Comparison of ENCODE assay signal across 10 cellular contexts in the genomic region with DNA sequence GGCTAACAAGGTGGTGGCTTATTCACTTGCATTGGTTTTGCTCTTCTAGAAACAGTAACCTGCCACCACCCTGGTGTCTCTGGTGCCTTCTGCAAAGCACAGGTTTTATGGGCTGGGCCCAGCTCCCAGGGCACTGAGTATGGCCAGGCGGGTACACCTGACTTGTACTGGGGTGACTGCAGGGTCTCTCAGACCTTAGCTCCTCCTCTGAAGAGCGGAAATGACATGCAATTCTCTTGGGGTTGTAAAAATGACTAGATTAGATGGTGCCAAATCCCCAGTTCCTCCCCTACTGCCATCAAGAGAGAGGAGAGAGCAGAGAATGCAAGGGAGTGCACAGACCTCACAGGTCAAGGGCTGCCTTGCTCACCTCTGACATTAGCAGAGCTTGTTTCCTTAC. TPM values are rescaled to one million over a fixed set of nuclear protein-coding genes. Genes with fewer than 3 reads are reported as not detected.
DNase-seq lines count a peak whose midpoint lies in the region; ATAC-seq, FAIRE-seq and TF ChIP-seq lines count a peak whose summit lies in the region.
"Had no signal": no experiment of that assay in that cellular context is flagged by ENCODE, and none has a peak within 500 bp of the region (broad histone marks: within the 10 kb centered on the region; RNA-seq: fewer than 3 reads in every experiment).

No MANE protein-coding gene starts in this region.

- no peak overlapping the region for H2AK5ac ChIP-seq in mesendoderm (ENCODE audit: low read length)

- no peak overlapping the region for H2BK120ac ChIP-seq in mesendoderm (ENCODE audit: low read depth, low read length)

- H3K4me1 ChIP-seq in A673 (ENCODE audit: insufficient read depth, low read length, poor library complexity, severe bottlenecking) (peaks cover 49% of the 10 kb centered on the region), HEK293 (ENCODE audit: control insufficient read depth, insufficient read depth, low read length) (peaks cover 2% of the 10 kb centered on the region; the same call in 1 of the 2 replicates), mesendoderm (ENCODE audit: control insufficient read depth, low read depth, low read length) (peaks cover 13% of the 10 kb centered on the region), HAP-1 (peaks cover 20% of the 10 kb centered on the region)

- H3K9me3 Mint-ChIP-seq in activated T-cell treated with anti-CD3 and anti-CD28 coated beads, Interleukin-2, amount 50 U/mL, for 72 hours = no peaks in the 10 kb centered on the region

- no peak overlapping the region for H3K23ac ChIP-seq in mesendoderm (ENCODE audit: low read length)

- H3K4ac ChIP-seq in mesendoderm (ENCODE audit: low read depth, low read length) = no peak overlapping the region

- H3K4me2 ChIP-seq in mesendoderm (ENCODE audit: low read length) = no peak overlapping the region

- H3K27ac Mint-ChIP-seq in activated T-cell treated with anti-CD3 and anti-CD28 coated beads, Interleukin-2, amount 50 U/mL, for 72 hours = peak overlapping the region; percentile 98

- peaks cover 19% of the 10 kb centered on the region for H3K79me2 ChIP-seq in mesendoderm (ENCODE audit: control insufficient read depth, insufficient read depth, low read length)

- peak; percentile 76 for DNase-seq in A673 (ENCODE audit: low spot score)
- DNase-seq in activated T-cell treated with anti-CD3 and anti-CD28 coated beads, Interleukin-2, amount 50 U/mL, for 72 hours = peak; percentile 55 to 64
- DNase-seq in mesendoderm = peak; percentile 61
- DNase-seq in RCC 7860 (ENCODE audit: low spot score) = no peak
- no peak for DNase-seq in HAP-1 (ENCODE audit: low spot score in 2 of 2)
- no peak for DNase-seq in GM10266 (ENCODE audit: extremely low spot score)
- no peak for DNase-seq in mucosa of gallbladder (ENCODE audit: low spot score)
- DNase-seq: SHP77 treated with DMSO at 0.1 percent for 48 hours had no signal

- in situ Hi-C loops in HAP-1 (cut with MboI; ENCODE audit: low sequenced_read_pairs) = no loop called here

- peak overlapping the region; percentile 67 to 94 for H3K4me3 Mint-ChIP-seq in activated T-cell treated with anti-CD3 and anti-CD28 coated beads, Interleukin-2, amount 50 U/mL, for 72 hours

- CTCF ChIA-PET in A673 (lab: Charles Lee) (no interaction called here), HEK293 (lab: Yijun Ruan, JAX) (interaction anchor here (0.6 kb wide), 1 partner anchor 57 kb away, joined by 4 read pairs; no protein-coding TSS in a partner anchor)

- no peak overlapping the region for H4K8ac ChIP-seq in mesendoderm (ENCODE audit: low read depth, low read length)

- TF ChIP-seq CTCF in A673 (conservative IDR thresholded peaks at IDR 0.05; ENCODE audit: low read depth, low read length) (no peak), HEK293 (tag by site-specific recombination; IDR thresholded peaks at IDR 0.05) (no peak), GM10266 (IDR thresholded peaks at IDR 0.05; ENCODE audit: control insufficient read depth, insufficient read depth, low read depth, missing control alignments) (no peak)

- H3K27me3 Mint-ChIP-seq in activated T-cell treated with anti-CD3 and anti-CD28 coated beads, Interleukin-2, amount 50 U/mL, for 72 hours (ENCODE audit: low read depth) = no peaks in the 10 kb centered on the region

- H3K56ac ChIP-seq in mesendoderm (ENCODE audit: low read length) = peak overlapping the region; percentile 9

- BruUV-seq in A673 (replicated peaks; lab: Mats Ljungman, UMichigan) = no TSS peak

- WGBS in mesendoderm (ENCODE audit: extremely low coverage, insufficient coverage, low lambda C conversion rate) = no CpG with 5 or more reads among the region's 2 CpGs

- peak overlapping the region; percentile 5 for H3K18ac ChIP-seq in mesendoderm (ENCODE audit: low read length)

- intact Hi-C loops in A673 (cut with micrococcal nuclease; ENCODE audit: unreplicated experiment) = no loop called here

- POLR2A ChIA-PET in A673 (lab: Charles Lee; ENCODE audit: low non-redundant PET) = no interaction called here
- POLR2A ChIA-PET in HEK293 (lab: Yijun Ruan, JAX) = no interaction called here

- H3K36me3 ChIP-seq in A673 (ENCODE audit: insufficient read depth, low read length, poor library complexity, severe bottlenecking) = no peaks in the 10 kb centered on the region
- no peaks in the 10 kb centered on the region for H3K36me3 ChIP-seq in HEK293 (ENCODE audit: control insufficient read depth in 2 of 2, insufficient read depth in 1 of 2, low read length in 2 of 2)
- H3K36me3 ChIP-seq in mesendoderm (ENCODE audit: control insufficient read depth, insufficient read depth, low read length) = no peaks in the 10 kb centered on the region
- H3K36me3 ChIP-seq in HAP-1 (replicated peaks) = 0 out of 2 replicates have a peak, but pooled peaks cover 4% of the 10 kb centered on the region

- no peak overlapping the region for H4K5ac ChIP-seq in mesendoderm (ENCODE audit: low read length)

- H3K9ac ChIP-seq in mesendoderm (ENCODE audit: low read length) = peak overlapping the region; percentile 4

- H2BK15ac ChIP-seq in mesendoderm (replicated peaks; ENCODE audit: low read depth) = no peak overlapping the region

- H3K36me3 Mint-ChIP-seq in activated T-cell treated with anti-CD3 and anti-CD28 coated beads, Interleukin-2, amount 50 U/mL, for 72 hours (ENCODE audit: insufficient read depth in 2 of 2) = peaks cover 0 to 8% of the 10 kb centered on the region in 2 donors

- peaks cover 18% of the 10 kb centered on the region for H3K79me1 ChIP-seq in mesendoderm (ENCODE audit: low read length)

- ATAC-seq in activated T-cell treated with anti-CD3 and anti-CD28 coated beads, Interleukin-2, amount 50 U/mL, for 72 hours (replicated peaks in 1 of 2) = peak; percentile 46

- H3K27me3 ChIP-seq in A673 (replicated peaks; ENCODE audit: insufficient read depth, low read depth, low read length, poor library complexity) = no peaks in the 10 kb centered on the region
- H3K27me3 ChIP-seq in mesendoderm (ENCODE audit: insufficient read depth, low read length, poor library complexity) = no peaks in the 10 kb centered on the region
- H3K27me3 ChIP-seq in HAP-1 (ENCODE audit: low read depth) = no peaks in the 10 kb centered on the region

- FAIRE-seq in RCC 7860 (lab: Jason Lieb, UNC) = no peak
- FAIRE-seq: endometrium had no signal

- H3K4me1 Mint-ChIP-seq in activated T-cell treated with anti-CD3 and anti-CD28 coated beads, Interleukin-2, amount 50 U/mL, for 72 hours (ENCODE audit: low read depth) = peaks cover 100% of the 10 kb centered on the region

- no peak overlapping the region for H2BK5ac ChIP-seq in mesendoderm (ENCODE audit: low read length)

- H3K27ac ChIP-seq in A673 (ENCODE audit: low read depth, low read length, poor library complexity, severe bottlenecking) = peak overlapping the region; percentile 81
- no peak overlapping the region for H3K27ac ChIP-seq in HEK293 (ENCODE audit: extremely low read depth, low read depth, low read length)
- peak overlapping the region; percentile 39 for H3K27ac ChIP-seq in mesendoderm (ENCODE audit: low read depth, low read length)

- H3K4me3 ChIP-seq in A673 (ENCODE audit: low read depth, low read length, poor library complexity, severe bottlenecking) = peak overlapping the region; percentile 2
- no peak overlapping the region for H3K4me3 ChIP-seq in HEK293 (ENCODE audit: low read depth, low read length)
- no peak overlapping the region for H3K4me3 ChIP-seq in mesendoderm (ENCODE audit: low read length)
- H3K4me3 ChIP-seq in HAP-1 = no peak overlapping the region

- no peaks in the 10 kb centered on the region for H3K9me3 ChIP-seq in A673 (ENCODE audit: low read depth, low read length, poor library complexity, severe bottlenecking)
- no peaks in the 10 kb centered on the region for H3K9me3 ChIP-seq in HEK293 (ENCODE audit: control insufficient read depth, insufficient read depth, low read depth, low read length)
- no peaks in the 10 kb centered on the region for H3K9me3 ChIP-seq in HAP-1

TF ChIP-seq in HEK293, 187 proteins besides CTCF, POLR2A, EP300 and RAD21:
- TF ChIP-seq ZNF398 (tag by site-specific recombination; IDR thresholded peaks at IDR 0.05) (no peak), MZF1 (tag by site-specific recombination; IDR thresholded peaks at IDR 0.05; ENCODE audit: borderline replicate concordance) (peak; percentile 94), ZNF223 (tag by site-specific recombination; IDR thresholded peaks at IDR 0.05) (no peak)

RNA-seq across cellular contexts. Expression of gene ESYT2, which starts 14.7 kb away (rescaled TPM):
- total RNA-seq in A673 (2021) = 33.3 and 37.5 TPM in 2 replicates
- 10 to 100 TPM; 68.6 to 68.8 TPM for total RNA-seq in activated T-cell treated with anti-CD3 and anti-CD28 coated beads, Interleukin-2, amount 50 U/mL, for 72 hours
- polyA plus RNA-seq in mesendoderm (2013, experiment 1 of 2) = 14.6 TPM
- 14.7 TPM for polyA plus RNA-seq in mesendoderm (2013, experiment 2 of 2)
- total RNA-seq in mucosa of gallbladder = 62.6 TPM

RNA-seq across cellular contexts. Expression of gene DYNC2I1, which starts 41.7 kb away (rescaled TPM):
- total RNA-seq in A673 (2021) (20.1 and 20.7 TPM in 2 replicates), mucosa of gallbladder (21.6 TPM)
- total RNA-seq in activated T-cell treated with anti-CD3 and anti-CD28 coated beads, Interleukin-2, amount 50 U/mL, for 72 hours = 10 to 100 TPM; 14.2 to 14.9 TPM
- 5.0 TPM for polyA plus RNA-seq in mesendoderm (2013, experiment 1 of 2)
- 4.4 TPM for polyA plus RNA-seq in mesendoderm (2013, experiment 2 of 2)

Comparison
In these comparisons a context has a peak if more than half of its experiments do, and no peak if none do; other contexts are left out.
1. DNase-seq: peak in A673 (single experiment), activated T-cell treated with anti-CD3 and anti-CD28 coated beads, Interleukin-2, amount 50 U/mL, for 72 hours (2 of 2) and mesendoderm (single experiment); none in RCC 7860 (single experiment), HAP-1 (0 of 2), GM10266 (single experiment) and mucosa of gallbladder (single experiment).